In the genomic region with DNA sequence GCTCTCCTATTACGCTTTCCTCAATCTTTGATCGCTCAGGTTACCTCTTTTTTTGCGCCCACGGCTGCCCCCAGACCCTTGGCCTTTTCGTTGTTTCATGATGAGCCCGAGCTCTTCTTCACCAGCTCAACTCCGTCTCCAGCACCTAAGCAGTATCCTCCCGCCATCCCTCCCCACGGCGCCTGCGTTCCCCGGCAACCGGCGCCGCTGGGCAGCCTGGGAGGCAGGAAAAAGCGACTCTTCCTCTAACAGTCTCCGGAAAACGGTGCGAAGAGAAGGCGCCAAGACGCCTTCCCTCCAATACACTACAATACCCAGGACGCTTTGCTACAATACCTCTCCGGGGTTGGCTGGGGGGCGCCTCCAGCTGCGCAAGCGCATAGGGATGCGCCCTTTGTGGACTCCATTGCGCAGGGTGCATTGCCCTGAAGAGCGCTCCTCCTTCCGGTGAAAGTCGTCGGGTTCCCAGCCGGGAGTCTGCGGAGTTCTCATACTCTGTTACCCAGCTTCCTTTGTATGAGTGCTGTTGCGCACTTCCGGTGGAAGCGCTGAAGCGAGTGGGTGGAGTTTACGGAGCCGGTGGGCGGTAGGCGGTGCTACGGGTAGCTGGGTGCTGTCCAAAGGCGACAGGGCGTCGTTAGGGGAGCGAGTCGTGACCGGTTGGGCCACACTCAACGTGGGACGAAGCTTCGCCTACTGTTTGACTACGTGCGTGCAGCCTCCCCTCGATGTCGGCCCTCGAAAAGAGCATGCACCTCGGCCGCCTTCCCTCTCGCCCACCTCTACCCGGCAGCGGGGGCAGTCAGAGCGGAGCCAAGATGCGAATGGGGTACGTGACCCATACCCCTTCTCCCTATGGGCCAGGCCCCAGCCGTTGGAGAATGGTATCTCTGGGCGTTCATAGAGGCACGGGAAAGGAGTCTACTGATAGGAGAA, we compare ENCODE assay signal across 1 cellular context.
TF ChIP-seq lines count a peak whose summit lies in the region.

A gene with protein sequence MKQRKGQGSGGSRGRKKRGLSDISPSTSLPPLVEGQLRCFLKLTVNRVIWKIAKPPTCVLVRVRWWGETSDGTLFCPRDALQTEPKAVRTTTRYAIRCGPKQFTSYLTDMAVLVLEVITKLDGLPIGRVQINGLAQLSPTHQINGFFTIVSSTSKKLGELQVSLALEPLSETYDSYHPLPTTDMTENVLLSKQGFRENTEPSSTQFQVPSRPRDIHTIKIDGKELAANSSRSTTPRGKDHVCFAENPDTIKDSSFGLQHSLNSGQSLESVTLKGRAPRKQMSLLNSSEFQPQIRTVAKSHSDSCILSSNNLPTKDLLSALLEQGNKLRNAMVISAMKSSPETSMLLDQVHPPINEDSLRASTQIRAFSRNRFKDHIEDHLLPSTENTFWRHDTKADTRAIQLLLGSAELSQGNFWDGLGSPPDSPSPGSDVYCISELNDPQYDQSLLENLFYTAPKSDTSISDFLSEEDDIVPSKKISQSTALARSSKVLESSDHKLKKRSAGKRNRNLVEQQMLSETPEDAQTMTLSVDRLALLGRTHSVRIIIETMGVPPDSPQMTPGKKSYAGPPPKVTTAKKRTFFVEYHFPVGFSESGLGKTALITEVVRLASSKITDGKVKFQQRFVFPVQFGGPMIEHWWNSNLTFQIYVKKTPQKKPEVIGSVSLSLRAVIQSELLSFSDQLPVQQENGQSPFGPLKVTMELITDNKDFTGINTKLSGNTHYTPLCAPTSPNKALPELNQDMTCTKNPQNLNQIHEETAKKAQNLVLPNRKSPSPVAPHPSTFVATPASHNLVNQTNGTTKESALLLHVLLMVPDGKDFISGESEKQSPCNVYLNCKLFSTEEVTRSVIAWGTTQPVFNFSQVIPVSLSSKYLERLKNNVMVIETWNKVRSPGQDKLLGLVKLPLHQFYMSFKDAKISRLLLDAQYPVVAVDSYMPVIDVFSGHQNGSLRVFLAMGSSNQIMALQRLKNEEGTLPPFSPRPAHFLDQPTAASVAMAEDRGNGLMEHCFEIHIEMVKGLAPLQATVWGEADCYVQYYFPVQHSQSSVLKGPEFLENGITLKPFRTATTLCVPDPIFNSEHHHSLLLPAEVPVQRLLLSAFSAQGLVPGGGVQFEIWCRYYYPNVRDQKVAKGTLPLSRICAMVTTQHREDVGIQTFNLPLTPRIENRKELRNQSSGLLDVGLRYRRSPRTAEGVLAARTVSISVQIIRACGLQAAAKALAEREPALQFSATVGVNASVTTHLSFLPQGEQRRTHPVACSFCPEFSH (N-terminal part only) (minus strand): TSS at position 309 of the 936 bp plus-strand sequence. CDS start 210 bp downstream, at position 99.
A gene with protein sequence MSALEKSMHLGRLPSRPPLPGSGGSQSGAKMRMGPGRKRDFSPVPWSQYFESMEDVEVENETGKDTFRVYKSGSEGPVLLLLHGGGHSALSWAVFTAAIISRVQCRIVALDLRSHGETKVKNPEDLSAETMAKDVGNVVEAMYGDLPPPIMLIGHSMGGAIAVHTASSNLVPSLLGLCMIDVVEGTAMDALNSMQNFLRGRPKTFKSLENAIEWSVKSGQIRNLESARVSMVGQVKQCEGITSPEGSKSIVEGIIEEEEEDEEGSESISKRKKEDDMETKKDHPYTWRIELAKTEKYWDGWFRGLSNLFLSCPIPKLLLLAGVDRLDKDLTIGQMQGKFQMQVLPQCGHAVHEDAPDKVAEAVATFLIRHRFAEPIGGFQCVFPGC (plus strand): TSS at position 596 of the 936 bp plus-strand sequence. CDS start 133 bp downstream, at position 729.

TF ChIP-seq in GM12878, 131 proteins besides CTCF, POLR2A, EP300 and RAD21 (continued from another document and continues in another):
- TF ChIP-seq, protein P1, sequence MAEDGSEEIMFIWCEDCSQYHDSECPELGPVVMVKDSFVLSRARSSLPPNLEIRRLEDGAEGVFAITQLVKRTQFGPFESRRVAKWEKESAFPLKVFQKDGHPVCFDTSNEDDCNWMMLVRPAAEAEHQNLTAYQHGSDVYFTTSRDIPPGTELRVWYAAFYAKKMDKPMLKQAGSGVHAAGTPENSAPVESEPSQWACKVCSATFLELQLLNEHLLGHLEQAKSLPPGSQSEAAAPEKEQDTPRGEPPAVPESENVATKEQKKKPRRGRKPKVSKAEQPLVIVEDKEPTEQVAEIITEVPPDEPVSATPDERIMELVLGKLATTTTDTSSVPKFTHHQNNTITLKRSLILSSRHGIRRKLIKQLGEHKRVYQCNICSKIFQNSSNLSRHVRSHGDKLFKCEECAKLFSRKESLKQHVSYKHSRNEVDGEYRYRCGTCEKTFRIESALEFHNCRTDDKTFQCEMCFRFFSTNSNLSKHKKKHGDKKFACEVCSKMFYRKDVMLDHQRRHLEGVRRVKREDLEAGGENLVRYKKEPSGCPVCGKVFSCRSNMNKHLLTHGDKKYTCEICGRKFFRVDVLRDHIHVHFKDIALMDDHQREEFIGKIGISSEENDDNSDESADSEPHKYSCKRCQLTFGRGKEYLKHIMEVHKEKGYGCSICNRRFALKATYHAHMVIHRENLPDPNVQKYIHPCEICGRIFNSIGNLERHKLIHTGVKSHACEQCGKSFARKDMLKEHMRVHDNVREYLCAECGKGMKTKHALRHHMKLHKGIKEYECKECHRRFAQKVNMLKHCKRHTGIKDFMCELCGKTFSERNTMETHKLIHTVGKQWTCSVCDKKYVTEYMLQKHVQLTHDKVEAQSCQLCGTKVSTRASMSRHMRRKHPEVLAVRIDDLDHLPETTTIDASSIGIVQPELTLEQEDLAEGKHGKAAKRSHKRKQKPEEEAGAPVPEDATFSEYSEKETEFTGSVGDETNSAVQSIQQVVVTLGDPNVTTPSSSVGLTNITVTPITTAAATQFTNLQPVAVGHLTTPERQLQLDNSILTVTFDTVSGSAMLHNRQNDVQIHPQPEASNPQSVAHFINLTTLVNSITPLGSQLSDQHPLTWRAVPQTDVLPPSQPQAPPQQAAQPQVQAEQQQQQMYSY (CRISPR knock-in tag; IDR thresholded peaks at IDR 0.05): no peak
- TF ChIP-seq FOXM1 (IDR thresholded peaks at IDR 0.05; ENCODE audit: low read depth, low read length): no peak
- peak; percentile 75; the same call in 1 of the 2 replicates for TF ChIP-seq NBN (IDR thresholded peaks at IDR 0.05)
- TF ChIP-seq MEF2A (IDR thresholded peaks at IDR 0.05; ENCODE audit: insufficient read depth, low read depth, low read length): peak; percentile 5; the same call in 1 of the 2 replicates
- no peak for TF ChIP-seq SUPT20H (IDR thresholded peaks at IDR 0.05; ENCODE audit: borderline replicate concordance, control insufficient read depth, low read depth, low read length)
- peak; percentile 72; the same call in 1 of the 2 replicates for TF ChIP-seq PML (IDR thresholded peaks at IDR 0.05; ENCODE audit: low read length)
- no peak for TF ChIP-seq TARDBP (IDR thresholded peaks at IDR 0.05; ENCODE audit: borderline replicate concordance)
- TF ChIP-seq RBBP5 (conservative IDR thresholded peaks at IDR 0.05): no peak
- TF ChIP-seq CBX5 (IDR thresholded peaks at IDR 0.05; ENCODE audit: low read depth): no peak
- TF ChIP-seq, protein P2, sequence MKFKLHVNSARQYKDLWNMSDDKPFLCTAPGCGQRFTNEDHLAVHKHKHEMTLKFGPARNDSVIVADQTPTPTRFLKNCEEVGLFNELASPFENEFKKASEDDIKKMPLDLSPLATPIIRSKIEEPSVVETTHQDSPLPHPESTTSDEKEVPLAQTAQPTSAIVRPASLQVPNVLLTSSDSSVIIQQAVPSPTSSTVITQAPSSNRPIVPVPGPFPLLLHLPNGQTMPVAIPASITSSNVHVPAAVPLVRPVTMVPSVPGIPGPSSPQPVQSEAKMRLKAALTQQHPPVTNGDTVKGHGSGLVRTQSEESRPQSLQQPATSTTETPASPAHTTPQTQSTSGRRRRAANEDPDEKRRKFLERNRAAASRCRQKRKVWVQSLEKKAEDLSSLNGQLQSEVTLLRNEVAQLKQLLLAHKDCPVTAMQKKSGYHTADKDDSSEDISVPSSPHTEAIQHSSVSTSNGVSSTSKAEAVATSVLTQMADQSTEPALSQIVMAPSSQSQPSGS (IDR thresholded peaks at IDR 0.05; ENCODE audit: low read length): no peak
- TF ChIP-seq EGR1 (IDR thresholded peaks at IDR 0.05; ENCODE audit: borderline replicate concordance in 1 of 2, low read depth in 2 of 2, low read length in 2 of 2): peak in 1 of 2 experiments; percentile 89; a peak in 2 of 3 replicates
- peak; percentile 84 for TF ChIP-seq CREM (IDR thresholded peaks at IDR 0.05; ENCODE audit: low read depth)
- TF ChIP-seq, protein P3, sequence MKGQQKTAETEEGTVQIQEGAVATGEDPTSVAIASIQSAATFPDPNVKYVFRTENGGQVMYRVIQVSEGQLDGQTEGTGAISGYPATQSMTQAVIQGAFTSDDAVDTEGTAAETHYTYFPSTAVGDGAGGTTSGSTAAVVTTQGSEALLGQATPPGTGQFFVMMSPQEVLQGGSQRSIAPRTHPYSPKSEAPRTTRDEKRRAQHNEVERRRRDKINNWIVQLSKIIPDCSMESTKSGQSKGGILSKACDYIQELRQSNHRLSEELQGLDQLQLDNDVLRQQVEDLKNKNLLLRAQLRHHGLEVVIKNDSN (IDR thresholded peaks at IDR 0.05; ENCODE audit: borderline replicate concordance, extremely low read length, insufficient read depth, low read depth, low read length): no peak
- no peak for TF ChIP-seq HDAC2 (IDR thresholded peaks at IDR 0.05)
- 0 out of 2 replicates have a peak, but pooled peaks have one; percentile 14 for TF ChIP-seq IRF4 (IDR thresholded peaks at IDR 0.05; ENCODE audit: low read depth, low read length)
- no peak for TF ChIP-seq PAX8 (IDR thresholded peaks at IDR 0.05)
- TF ChIP-seq ZNF217 (IDR thresholded peaks at IDR 0.05): no peak
- TF ChIP-seq SIX5 (IDR thresholded peaks at IDR 0.05; ENCODE audit: low read depth, low read length, severe bottlenecking): peak; percentile 88
- peak; percentile 65 for TF ChIP-seq SP1 (IDR thresholded peaks at IDR 0.05; ENCODE audit: low read depth, low read length)
- TF ChIP-seq NR2C2 (IDR thresholded peaks at IDR 0.05; ENCODE audit: borderline replicate concordance, control insufficient read depth, insufficient read length, low read depth): no peak
- peak; percentile 89 for TF ChIP-seq HCFC1 (IDR thresholded peaks at IDR 0.05; ENCODE audit: low read length)
- TF ChIP-seq SMAD1 (IDR thresholded peaks at IDR 0.05; ENCODE audit: low read depth, partially characterized antibody): no peak
- TF ChIP-seq, protein P4, sequence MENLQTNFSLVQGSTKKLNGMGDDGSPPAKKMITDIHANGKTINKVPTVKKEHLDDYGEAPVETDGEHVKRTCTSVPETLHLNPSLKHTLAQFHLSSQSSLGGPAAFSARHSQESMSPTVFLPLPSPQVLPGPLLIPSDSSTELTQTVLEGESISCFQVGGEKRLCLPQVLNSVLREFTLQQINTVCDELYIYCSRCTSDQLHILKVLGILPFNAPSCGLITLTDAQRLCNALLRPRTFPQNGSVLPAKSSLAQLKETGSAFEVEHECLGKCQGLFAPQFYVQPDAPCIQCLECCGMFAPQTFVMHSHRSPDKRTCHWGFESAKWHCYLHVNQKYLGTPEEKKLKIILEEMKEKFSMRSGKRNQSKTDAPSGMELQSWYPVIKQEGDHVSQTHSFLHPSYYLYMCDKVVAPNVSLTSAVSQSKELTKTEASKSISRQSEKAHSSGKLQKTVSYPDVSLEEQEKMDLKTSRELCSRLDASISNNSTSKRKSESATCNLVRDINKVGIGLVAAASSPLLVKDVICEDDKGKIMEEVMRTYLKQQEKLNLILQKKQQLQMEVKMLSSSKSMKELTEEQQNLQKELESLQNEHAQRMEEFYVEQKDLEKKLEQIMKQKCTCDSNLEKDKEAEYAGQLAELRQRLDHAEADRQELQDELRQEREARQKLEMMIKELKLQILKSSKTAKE (IDR thresholded peaks at IDR 0.05; ENCODE audit: low read depth, poor library complexity, severe bottlenecking): no peak
- 0 out of 4 replicates have a peak, but pooled peaks of 1 of the 2 experiments have one; percentile 60 for TF ChIP-seq SRF (IDR thresholded peaks at IDR 0.05; ENCODE audit: low read depth in 2 of 2, low read length in 2 of 2)
- TF ChIP-seq, protein P5, sequence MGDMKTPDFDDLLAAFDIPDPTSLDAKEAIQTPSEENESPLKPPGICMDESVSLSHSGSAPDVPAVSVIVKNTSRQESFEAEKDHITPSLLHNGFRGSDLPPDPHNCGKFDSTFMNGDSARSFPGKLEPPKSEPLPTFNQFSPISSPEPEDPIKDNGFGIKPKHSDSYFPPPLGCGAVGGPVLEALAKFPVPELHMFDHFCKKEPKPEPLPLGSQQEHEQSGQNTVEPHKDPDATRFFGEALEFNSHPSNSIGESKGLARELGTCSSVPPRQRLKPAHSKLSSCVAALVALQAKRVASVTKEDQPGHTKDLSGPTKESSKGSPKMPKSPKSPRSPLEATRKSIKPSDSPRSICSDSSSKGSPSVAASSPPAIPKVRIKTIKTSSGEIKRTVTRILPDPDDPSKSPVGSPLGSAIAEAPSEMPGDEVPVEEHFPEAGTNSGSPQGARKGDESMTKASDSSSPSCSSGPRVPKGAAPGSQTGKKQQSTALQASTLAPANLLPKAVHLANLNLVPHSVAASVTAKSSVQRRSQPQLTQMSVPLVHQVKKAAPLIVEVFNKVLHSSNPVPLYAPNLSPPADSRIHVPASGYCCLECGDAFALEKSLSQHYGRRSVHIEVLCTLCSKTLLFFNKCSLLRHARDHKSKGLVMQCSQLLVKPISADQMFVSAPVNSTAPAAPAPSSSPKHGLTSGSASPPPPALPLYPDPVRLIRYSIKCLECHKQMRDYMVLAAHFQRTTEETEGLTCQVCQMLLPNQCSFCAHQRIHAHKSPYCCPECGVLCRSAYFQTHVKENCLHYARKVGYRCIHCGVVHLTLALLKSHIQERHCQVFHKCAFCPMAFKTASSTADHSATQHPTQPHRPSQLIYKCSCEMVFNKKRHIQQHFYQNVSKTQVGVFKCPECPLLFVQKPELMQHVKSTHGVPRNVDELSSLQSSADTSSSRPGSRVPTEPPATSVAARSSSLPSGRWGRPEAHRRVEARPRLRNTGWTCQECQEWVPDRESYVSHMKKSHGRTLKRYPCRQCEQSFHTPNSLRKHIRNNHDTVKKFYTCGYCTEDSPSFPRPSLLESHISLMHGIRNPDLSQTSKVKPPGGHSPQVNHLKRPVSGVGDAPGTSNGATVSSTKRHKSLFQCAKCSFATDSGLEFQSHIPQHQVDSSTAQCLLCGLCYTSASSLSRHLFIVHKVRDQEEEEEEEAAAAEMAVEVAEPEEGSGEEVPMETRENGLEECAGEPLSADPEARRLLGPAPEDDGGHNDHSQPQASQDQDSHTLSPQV (IDR thresholded peaks at IDR 0.05): no peak
- TF ChIP-seq, protein P6, sequence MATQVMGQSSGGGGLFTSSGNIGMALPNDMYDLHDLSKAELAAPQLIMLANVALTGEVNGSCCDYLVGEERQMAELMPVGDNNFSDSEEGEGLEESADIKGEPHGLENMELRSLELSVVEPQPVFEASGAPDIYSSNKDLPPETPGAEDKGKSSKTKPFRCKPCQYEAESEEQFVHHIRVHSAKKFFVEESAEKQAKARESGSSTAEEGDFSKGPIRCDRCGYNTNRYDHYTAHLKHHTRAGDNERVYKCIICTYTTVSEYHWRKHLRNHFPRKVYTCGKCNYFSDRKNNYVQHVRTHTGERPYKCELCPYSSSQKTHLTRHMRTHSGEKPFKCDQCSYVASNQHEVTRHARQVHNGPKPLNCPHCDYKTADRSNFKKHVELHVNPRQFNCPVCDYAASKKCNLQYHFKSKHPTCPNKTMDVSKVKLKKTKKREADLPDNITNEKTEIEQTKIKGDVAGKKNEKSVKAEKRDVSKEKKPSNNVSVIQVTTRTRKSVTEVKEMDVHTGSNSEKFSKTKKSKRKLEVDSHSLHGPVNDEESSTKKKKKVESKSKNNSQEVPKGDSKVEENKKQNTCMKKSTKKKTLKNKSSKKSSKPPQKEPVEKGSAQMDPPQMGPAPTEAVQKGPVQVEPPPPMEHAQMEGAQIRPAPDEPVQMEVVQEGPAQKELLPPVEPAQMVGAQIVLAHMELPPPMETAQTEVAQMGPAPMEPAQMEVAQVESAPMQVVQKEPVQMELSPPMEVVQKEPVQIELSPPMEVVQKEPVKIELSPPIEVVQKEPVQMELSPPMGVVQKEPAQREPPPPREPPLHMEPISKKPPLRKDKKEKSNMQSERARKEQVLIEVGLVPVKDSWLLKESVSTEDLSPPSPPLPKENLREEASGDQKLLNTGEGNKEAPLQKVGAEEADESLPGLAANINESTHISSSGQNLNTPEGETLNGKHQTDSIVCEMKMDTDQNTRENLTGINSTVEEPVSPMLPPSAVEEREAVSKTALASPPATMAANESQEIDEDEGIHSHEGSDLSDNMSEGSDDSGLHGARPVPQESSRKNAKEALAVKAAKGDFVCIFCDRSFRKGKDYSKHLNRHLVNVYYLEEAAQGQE (IDR thresholded peaks at IDR 0.05; ENCODE audit: low read depth, low read length): peak; percentile 80
